In the genomic region with DNA sequence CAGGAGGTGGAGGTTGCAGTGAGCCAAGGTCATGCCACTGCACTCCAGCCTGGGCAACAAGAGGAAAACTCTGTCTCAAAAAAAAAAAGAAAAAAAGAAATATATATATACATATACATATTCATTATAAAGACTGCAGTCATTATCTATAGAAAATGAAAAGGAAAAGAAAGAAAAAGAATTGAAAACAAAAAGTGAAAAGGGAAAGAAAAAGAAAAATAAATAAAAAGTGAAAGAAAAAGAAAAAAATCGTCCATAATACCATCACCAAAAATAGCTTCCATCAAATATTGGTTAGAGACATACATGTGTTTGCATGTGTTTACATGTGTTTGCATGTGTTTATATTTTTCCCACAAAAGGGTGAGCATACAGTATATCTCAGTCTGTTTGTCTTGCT, we compare ENCODE assay signal across 34 cellular contexts.
"Had no signal": no experiment of that assay in that cellular context is flagged by ENCODE, and none has a peak within 500 bp of the region (broad histone marks: within the 10 kb centered on the region; RNA-seq: fewer than 3 reads in every experiment).

No MANE protein-coding gene starts in this region.

- H3K27me3 Mint-ChIP-seq: activated CD4-positive, alpha-beta T cell treated with anti-CD3 and anti-CD28 coated beads, Interleukin-2, amount 10 ng/mL, durations not matched to agents 7 days and 5 days; activated CD8-positive, alpha-beta T cell treated with anti-CD3 and anti-CD28 coated beads for 36 hours had no signal

- H3K27ac Mint-ChIP-seq: activated CD4-positive, alpha-beta memory T cell treated with anti-CD3 and anti-CD28 coated beads for 36 hours; activated CD4-positive, alpha-beta T cell treated with anti-CD3 and anti-CD28 coated beads for 36 hours; activated CD4-positive, alpha-beta T cell treated with anti-CD3 and anti-CD28 coated beads, Interleukin-2, amount 10 ng/mL, durations not matched to agents 7 days and 5 days; activated CD8-positive, alpha-beta T cell treated with anti-CD3 and anti-CD28 coated beads for 36 hours; activated naive CD4-positive, alpha-beta T cell treated with anti-CD3 and anti-CD28 coated beads for 36 hours; activated naive CD4-positive, alpha-beta T cell treated with anti-CD3 and anti-CD28 coated beads, Interleukin-2, amount 50 U/mL, for 72 hours; activated naive CD8-positive, alpha-beta T cell treated with anti-CD3 and anti-CD28 coated beads for 36 hours; activated T-helper 1 cell treated with anti-CD3 and anti-CD28 coated beads, Interleukin-12 subunit alpha, Interleukin-12 subunit beta, Interleukin-2, Interleukin-4 antibody, amounts not matched to agents 30 ng/mL and 10 ng/mL and 1 ng/mL, durations not matched to agents 14 hours and 24 hours and 36 hours; activated T-helper 17 cell treated with anti-CD3 and anti-CD28 coated beads, Interleukin-2, amount 50 U/mL, for 72 hours; T-helper 1 cell treated with Interleukin-12 subunit alpha and Interleukin-12 subunit beta and Interleukin-4 antibody, amounts not matched to agents 30 μg/mL and 1 μg/mL, for 36 hours; T-helper 2 cell treated with Interferon-gamma antibody and Interleukin-4, amounts not matched to agents 5 μg/mL and 100 μg/mL, for 36 hours had no signal

- H3K36me3 ChIP-seq: adrenal gland, brain microvascular endothelial cell, breast epithelium had no signal

- H3K27me3 ChIP-seq: body of pancreas, brain microvascular endothelial cell, breast epithelium had no signal

- ATAC-seq: activated CD4-positive, alpha-beta T cell treated with anti-CD3 and anti-CD28 coated beads for 36 hours; activated CD4-positive, CD25-positive, alpha-beta regulatory T cell treated with anti-CD3 and anti-CD28 coated beads, Interleukin-2, amount 50 U/mL, for 24 hours; activated CD8-positive, alpha-beta T cell treated with anti-CD3 and anti-CD28 coated beads for 36 hours; activated naive CD4-positive, alpha-beta T cell treated with anti-CD3 and anti-CD28 coated beads, Interleukin-2, amount 50 U/mL, for 72 hours; activated T-helper 17 cell treated with anti-CD3 and anti-CD28 coated beads, Interleukin-2, amount 50 U/mL, for 72 hours; body of pancreas had no signal

- H3K4me3 ChIP-seq: adrenal gland, body of pancreas, breast epithelium had no signal

- H3K4me3 Mint-ChIP-seq: activated CD4-positive, alpha-beta memory T cell treated with anti-CD3 and anti-CD28 coated beads for 36 hours; activated CD4-positive, alpha-beta T cell treated with anti-CD3 and anti-CD28 coated beads for 36 hours; activated CD4-positive, alpha-beta T cell treated with anti-CD3 and anti-CD28 coated beads, Interleukin-2, amount 10 ng/mL, durations not matched to agents 7 days and 5 days; activated CD8-positive, alpha-beta T cell treated with anti-CD3 and anti-CD28 coated beads for 36 hours; activated naive CD4-positive, alpha-beta T cell treated with anti-CD3 and anti-CD28 coated beads for 36 hours; activated naive CD8-positive, alpha-beta T cell treated with anti-CD3 and anti-CD28 coated beads for 36 hours; activated T-helper 1 cell treated with anti-CD3 and anti-CD28 coated beads, Interleukin-12 subunit alpha, Interleukin-12 subunit beta, Interleukin-2, Interleukin-4 antibody, amounts not matched to agents 30 ng/mL and 10 ng/mL and 1 ng/mL, durations not matched to agents 14 hours and 24 hours and 36 hours; activated T-helper 17 cell treated with anti-CD3 and anti-CD28 coated beads, Interleukin-2, amount 50 U/mL, for 72 hours; T-helper 1 cell treated with Interleukin-12 subunit alpha and Interleukin-12 subunit beta and Interleukin-4 antibody, amounts not matched to agents 30 μg/mL and 1 μg/mL, for 36 hours; T-helper 2 cell treated with Interferon-gamma antibody and Interleukin-4, amounts not matched to agents 5 μg/mL and 100 μg/mL, for 36 hours had no signal

- H3K4me1 Mint-ChIP-seq: activated CD4-positive, alpha-beta T cell treated with anti-CD3 and anti-CD28 coated beads, Interleukin-2, amount 10 ng/mL, durations not matched to agents 7 days and 5 days; activated naive CD8-positive, alpha-beta T cell treated with anti-CD3 and anti-CD28 coated beads for 36 hours; activated T-helper 17 cell treated with anti-CD3 and anti-CD28 coated beads, Interleukin-2, amount 50 U/mL, for 72 hours had no signal

- H3K27ac ChIP-seq: adrenal gland, body of pancreas, brain microvascular endothelial cell, breast epithelium, VCaP had no signal

- H3K4me1 ChIP-seq: adrenal gland, body of pancreas, breast epithelium had no signal

- H3K36me3 Mint-ChIP-seq: activated CD4-positive, alpha-beta memory T cell treated with anti-CD3 and anti-CD28 coated beads for 36 hours; activated naive CD8-positive, alpha-beta T cell treated with anti-CD3 and anti-CD28 coated beads for 36 hours had no signal

- DNase-seq: activated CD4-positive, alpha-beta memory T cell treated with anti-CD3 and anti-CD28 coated beads for 36 hours; activated CD4-positive, alpha-beta T cell treated with anti-CD3 and anti-CD28 coated beads for 1 hour; activated CD4-positive, alpha-beta T cell treated with anti-CD3 and anti-CD28 coated beads for 36 hours; activated CD4-positive, alpha-beta T cell treated with anti-CD3 and anti-CD28 coated beads for 48 hours; activated CD4-positive, alpha-beta T cell treated with anti-CD3 and anti-CD28 coated beads, Interleukin-2, amount 10 ng/mL, durations not matched to agents 7 days and 5 days; activated CD4-positive, CD25-positive, alpha-beta regulatory T cell; activated CD8-positive, alpha-beta memory T cell treated with anti-CD3 and anti-CD28 coated beads, Interleukin-2, amount 50 U/mL, for 4 hours; activated CD8-positive, alpha-beta T cell treated with anti-CD3 and anti-CD28 coated beads for 36 hours; activated effector memory CD4-positive, alpha-beta T cell treated with anti-CD3 and anti-CD28 coated beads, Interleukin-2, amount 50 U/mL, for 16 hours; activated gamma-delta T cell treated with Interleukin-2 at 50 U/mL for 16 hours; activated naive CD4-positive, alpha-beta T cell; activated naive CD4-positive, alpha-beta T cell treated with anti-CD3 and anti-CD28 coated beads for 36 hours; activated naive CD4-positive, alpha-beta T cell treated with anti-CD3 and anti-CD28 coated beads, Interleukin-2, amount 50 U/mL, for 16 hours; activated naive CD8-positive, alpha-beta T cell treated with anti-CD3 and anti-CD28 coated beads for 36 hours; activated T-cell treated with anti-CD3 and anti-CD28 coated beads for 4 hours; activated T-cell treated with anti-CD3 and anti-CD28 coated beads, Interleukin-2, amount 50 U/mL, for 1 hour; activated T-cell treated with anti-CD3 and anti-CD28 coated beads, Interleukin-2, amount 50 U/mL, for 48 hours; adrenal gland; amniotic stem cell; aorta; body of pancreas; brain microvascular endothelial cell; central memory CD4-positive, alpha-beta T cell; T-helper 1 cell; T-helper 2 cell; T-helper 9 cell had no signal
